In the genomic region with DNA sequence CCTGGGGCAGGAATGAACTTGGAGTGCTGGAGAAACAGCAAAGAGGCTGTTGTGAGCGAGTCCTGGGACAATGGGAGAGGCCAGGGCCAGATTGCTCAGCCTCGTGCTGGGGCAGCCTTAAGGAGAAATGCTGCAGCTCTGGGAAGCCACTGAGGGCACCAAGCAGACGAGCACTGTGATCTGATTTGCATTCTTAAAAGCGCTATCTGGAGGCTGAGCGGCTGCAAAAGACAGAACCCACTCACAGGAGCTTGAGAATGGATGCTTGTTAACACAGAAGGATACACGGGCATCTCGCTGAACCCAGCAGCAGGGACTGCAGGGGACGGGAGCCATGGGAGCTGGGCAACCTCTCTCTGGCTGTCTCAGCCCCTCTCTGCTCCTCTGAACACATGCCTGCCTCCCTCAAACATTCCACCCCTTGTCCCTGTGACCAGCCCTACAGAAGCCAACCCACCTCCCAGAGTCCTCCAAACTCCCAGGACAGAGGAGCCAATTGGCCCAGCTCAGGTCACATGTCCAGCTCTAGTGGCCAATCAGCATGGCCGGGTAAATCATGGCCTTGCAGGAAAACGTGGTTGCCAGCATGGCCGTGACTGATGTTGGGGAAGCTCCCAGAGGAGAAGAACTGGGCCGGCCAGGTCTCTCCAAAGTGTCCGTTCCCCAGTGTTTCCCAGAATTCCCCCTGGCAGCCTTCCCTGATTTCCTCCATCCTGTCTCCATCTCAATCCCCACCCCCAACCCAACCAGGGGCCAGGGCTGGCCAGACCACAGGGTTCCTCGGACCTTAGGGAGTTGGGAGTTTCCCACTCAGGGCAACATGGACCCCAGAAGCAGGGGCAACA, we compare ENCODE assay signal across 2 cellular contexts.
TF ChIP-seq lines count a peak whose summit lies in the region.

No MANE protein-coding gene starts in this region.

TF ChIP-seq in K562, 482 proteins besides CTCF, POLR2A, EP300 and RAD21:
- TF ChIP-seq, protein P1, sequence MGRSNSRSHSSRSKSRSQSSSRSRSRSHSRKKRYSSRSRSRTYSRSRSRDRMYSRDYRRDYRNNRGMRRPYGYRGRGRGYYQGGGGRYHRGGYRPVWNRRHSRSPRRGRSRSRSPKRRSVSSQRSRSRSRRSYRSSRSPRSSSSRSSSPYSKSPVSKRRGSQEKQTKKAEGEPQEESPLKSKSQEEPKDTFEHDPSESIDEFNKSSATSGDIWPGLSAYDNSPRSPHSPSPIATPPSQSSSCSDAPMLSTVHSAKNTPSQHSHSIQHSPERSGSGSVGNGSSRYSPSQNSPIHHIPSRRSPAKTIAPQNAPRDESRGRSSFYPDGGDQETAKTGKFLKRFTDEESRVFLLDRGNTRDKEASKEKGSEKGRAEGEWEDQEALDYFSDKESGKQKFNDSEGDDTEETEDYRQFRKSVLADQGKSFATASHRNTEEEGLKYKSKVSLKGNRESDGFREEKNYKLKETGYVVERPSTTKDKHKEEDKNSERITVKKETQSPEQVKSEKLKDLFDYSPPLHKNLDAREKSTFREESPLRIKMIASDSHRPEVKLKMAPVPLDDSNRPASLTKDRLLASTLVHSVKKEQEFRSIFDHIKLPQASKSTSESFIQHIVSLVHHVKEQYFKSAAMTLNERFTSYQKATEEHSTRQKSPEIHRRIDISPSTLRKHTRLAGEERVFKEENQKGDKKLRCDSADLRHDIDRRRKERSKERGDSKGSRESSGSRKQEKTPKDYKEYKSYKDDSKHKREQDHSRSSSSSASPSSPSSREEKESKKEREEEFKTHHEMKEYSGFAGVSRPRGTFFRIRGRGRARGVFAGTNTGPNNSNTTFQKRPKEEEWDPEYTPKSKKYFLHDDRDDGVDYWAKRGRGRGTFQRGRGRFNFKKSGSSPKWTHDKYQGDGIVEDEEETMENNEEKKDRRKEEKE (IDR thresholded peaks at IDR 0.05; ENCODE audit: borderline replicate concordance in 1 of 2, control insufficient read depth in 1 of 2, low read depth in 2 of 2, low read length in 1 of 2) = no peak
- TF ChIP-seq POLR3A (IDR thresholded peaks at IDR 0.05; ENCODE audit: borderline replicate concordance, extremely low read depth, insufficient read depth, insufficient read length) = no peak
- peak; percentile 47 for TF ChIP-seq NFYB (IDR thresholded peaks at IDR 0.05; ENCODE audit: extremely low read depth, insufficient read length)
- TF ChIP-seq RB1 (IDR thresholded peaks at IDR 0.05; ENCODE audit: low read depth) = no peak
- TF ChIP-seq ZNF644 (tag; IDR thresholded peaks at IDR 0.05; ENCODE audit: low read depth) = no peak
- TF ChIP-seq, protein P2, sequence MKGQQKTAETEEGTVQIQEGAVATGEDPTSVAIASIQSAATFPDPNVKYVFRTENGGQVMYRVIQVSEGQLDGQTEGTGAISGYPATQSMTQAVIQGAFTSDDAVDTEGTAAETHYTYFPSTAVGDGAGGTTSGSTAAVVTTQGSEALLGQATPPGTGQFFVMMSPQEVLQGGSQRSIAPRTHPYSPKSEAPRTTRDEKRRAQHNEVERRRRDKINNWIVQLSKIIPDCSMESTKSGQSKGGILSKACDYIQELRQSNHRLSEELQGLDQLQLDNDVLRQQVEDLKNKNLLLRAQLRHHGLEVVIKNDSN (CRISPR knock-in tag; IDR thresholded peaks at IDR 0.05) = peak; percentile 82
- TF ChIP-seq, protein P3, sequence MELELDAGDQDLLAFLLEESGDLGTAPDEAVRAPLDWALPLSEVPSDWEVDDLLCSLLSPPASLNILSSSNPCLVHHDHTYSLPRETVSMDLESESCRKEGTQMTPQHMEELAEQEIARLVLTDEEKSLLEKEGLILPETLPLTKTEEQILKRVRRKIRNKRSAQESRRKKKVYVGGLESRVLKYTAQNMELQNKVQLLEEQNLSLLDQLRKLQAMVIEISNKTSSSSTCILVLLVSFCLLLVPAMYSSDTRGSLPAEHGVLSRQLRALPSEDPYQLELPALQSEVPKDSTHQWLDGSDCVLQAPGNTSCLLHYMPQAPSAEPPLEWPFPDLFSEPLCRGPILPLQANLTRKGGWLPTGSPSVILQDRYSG (tag; conservative IDR thresholded peaks at IDR 0.05; ENCODE audit: low read depth) = no peak
- TF ChIP-seq, protein P4, sequence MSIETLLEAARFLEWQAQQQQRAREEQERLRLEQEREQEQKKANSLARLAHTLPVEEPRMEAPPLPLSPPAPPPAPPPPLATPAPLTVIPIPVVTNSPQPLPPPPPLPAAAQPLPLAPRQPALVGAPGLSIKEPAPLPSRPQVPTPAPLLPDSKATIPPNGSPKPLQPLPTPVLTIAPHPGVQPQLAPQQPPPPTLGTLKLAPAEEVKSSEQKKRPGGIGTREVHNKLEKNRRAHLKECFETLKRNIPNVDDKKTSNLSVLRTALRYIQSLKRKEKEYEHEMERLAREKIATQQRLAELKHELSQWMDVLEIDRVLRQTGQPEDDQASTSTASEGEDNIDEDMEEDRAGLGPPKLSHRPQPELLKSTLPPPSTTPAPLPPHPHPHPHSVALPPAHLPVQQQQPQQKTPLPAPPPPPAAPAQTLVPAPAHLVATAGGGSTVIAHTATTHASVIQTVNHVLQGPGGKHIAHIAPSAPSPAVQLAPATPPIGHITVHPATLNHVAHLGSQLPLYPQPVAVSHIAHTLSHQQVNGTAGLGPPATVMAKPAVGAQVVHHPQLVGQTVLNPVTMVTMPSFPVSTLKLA (conservative IDR thresholded peaks at IDR 0.05) = no peak
- TF ChIP-seq PML (IDR thresholded peaks at IDR 0.05; ENCODE audit: low read length) = no peak
- TF ChIP-seq OTX1 (CRISPR knock-in tag; IDR thresholded peaks at IDR 0.05) = no peak
- TF ChIP-seq BRCA1 (IDR thresholded peaks at IDR 0.05) = no peak
- no peak for TF ChIP-seq BRCA1 (CRISPR knock-in tag; IDR thresholded peaks at IDR 0.05)
- TF ChIP-seq, protein P5, sequence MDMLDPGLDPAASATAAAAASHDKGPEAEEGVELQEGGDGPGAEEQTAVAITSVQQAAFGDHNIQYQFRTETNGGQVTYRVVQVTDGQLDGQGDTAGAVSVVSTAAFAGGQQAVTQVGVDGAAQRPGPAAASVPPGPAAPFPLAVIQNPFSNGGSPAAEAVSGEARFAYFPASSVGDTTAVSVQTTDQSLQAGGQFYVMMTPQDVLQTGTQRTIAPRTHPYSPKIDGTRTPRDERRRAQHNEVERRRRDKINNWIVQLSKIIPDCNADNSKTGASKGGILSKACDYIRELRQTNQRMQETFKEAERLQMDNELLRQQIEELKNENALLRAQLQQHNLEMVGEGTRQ (CRISPR knock-in tag; IDR thresholded peaks at IDR 0.05) = peak; percentile 73
- TF ChIP-seq MBD2 (IDR thresholded peaks at IDR 0.05; ENCODE audit: borderline replicate concordance, low read depth) = no peak
- TF ChIP-seq CBX5 (IDR thresholded peaks at IDR 0.05; ENCODE audit: borderline replicate concordance, low read depth) = no peak

TF ChIP-seq in SK-N-SH, 30 proteins besides CTCF, POLR2A, EP300 and RAD21 (continued from another document):
- TF ChIP-seq, protein P6, sequence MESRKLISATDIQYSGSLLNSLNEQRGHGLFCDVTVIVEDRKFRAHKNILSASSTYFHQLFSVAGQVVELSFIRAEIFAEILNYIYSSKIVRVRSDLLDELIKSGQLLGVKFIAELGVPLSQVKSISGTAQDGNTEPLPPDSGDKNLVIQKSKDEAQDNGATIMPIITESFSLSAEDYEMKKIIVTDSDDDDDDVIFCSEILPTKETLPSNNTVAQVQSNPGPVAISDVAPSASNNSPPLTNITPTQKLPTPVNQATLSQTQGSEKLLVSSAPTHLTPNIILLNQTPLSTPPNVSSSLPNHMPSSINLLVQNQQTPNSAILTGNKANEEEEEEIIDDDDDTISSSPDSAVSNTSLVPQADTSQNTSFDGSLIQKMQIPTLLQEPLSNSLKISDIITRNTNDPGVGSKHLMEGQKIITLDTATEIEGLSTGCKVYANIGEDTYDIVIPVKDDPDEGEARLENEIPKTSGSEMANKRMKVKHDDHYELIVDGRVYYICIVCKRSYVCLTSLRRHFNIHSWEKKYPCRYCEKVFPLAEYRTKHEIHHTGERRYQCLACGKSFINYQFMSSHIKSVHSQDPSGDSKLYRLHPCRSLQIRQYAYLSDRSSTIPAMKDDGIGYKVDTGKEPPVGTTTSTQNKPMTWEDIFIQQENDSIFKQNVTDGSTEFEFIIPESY (IDR thresholded peaks at IDR 0.05; ENCODE audit: borderline replicate concordance, low read depth) = no peak
- TF ChIP-seq FOXM1 (IDR thresholded peaks at IDR 0.05; ENCODE audit: low read depth) (no peak), GATA2 (CRISPR knock-in tag; IDR thresholded peaks at IDR 0.05) (no peak), CHD2 (IDR thresholded peaks at IDR 0.05; ENCODE audit: low read length, partially characterized antibody) (no peak), MXI1 (IDR thresholded peaks at IDR 0.05; ENCODE audit: low read depth, low read length) (no peak), RXRA (IDR thresholded peaks at IDR 0.05; ENCODE audit: borderline replicate concordance, low read depth) (no peak), TAF1 (IDR thresholded peaks at IDR 0.05; ENCODE audit: borderline replicate concordance, low read depth, low read length) (no peak), JUND (IDR thresholded peaks at IDR 0.05) (no peak), YY1 (IDR thresholded peaks at IDR 0.05; ENCODE audit: low read depth) (no peak), GABPA (IDR thresholded peaks at IDR 0.05; ENCODE audit: low read depth) (no peak)
- TF ChIP-seq, protein P7, sequence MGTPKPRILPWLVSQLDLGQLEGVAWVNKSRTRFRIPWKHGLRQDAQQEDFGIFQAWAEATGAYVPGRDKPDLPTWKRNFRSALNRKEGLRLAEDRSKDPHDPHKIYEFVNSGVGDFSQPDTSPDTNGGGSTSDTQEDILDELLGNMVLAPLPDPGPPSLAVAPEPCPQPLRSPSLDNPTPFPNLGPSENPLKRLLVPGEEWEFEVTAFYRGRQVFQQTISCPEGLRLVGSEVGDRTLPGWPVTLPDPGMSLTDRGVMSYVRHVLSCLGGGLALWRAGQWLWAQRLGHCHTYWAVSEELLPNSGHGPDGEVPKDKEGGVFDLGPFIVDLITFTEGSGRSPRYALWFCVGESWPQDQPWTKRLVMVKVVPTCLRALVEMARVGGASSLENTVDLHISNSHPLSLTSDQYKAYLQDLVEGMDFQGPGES (IDR thresholded peaks at IDR 0.05; ENCODE audit: low read depth, low read length) = no peak
- TF ChIP-seq, protein P8, sequence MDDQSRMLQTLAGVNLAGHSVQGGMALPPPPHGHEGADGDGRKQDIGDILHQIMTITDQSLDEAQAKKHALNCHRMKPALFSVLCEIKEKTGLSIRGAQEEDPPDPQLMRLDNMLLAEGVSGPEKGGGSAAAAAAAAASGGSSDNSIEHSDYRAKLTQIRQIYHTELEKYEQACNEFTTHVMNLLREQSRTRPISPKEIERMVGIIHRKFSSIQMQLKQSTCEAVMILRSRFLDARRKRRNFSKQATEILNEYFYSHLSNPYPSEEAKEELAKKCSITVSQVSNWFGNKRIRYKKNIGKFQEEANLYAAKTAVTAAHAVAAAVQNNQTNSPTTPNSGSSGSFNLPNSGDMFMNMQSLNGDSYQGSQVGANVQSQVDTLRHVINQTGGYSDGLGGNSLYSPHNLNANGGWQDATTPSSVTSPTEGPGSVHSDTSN (IDR thresholded peaks at IDR 0.05) = no peak
